17 cellular contexts compared by ENCODE assay signal in the genomic region with DNA sequence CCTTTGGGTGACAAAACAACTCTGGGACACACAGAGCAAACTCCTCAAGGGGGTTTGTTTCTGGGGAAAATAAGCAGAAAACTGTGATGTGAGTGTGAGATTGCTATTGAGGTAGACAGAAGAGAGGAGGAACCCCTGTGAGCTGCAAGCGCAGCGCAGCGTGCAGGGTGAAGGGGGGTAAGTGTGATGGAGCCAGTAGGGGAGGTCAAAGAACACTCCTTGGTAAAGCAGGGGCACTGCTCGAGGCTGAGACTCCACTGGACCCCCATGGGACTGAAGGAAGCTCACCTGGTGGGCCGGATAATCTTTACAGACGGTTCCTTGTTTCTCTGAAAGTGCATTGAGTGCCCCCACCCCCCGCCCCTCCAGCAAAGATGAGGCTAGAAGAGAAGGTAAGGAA. TPM values are rescaled to one million over a fixed set of nuclear protein-coding genes. Genes with fewer than 3 reads are reported as not detected.
DNase-seq lines count a peak whose midpoint lies in the region; TF ChIP-seq lines count a peak whose summit lies in the region.
"Had no signal": no experiment of that assay in that cellular context is flagged by ENCODE, and none has a peak within 500 bp of the region (broad histone marks: within the 10 kb centered on the region; RNA-seq: fewer than 3 reads in every experiment).

No MANE protein-coding gene starts in this region.

- peaks cover 10% of the 10 kb centered on the region for H3K79me1 ChIP-seq in mesenchymal stem cell (replicated peaks; ENCODE audit: low read length, poor library complexity, severe bottlenecking)

- peaks cover 3% of the 10 kb centered on the region; the same call in 1 of the 2 replicates for H3K36me3 ChIP-seq in Loucy (ENCODE audit: insufficient read depth, low read length)
- H3K36me3 ChIP-seq in brain microvascular endothelial cell (replicated peaks), result peaks cover 10% of the 10 kb centered on the region
- peaks cover 5 to 30% of the 10 kb centered on the region in 2 experiments for H3K36me3 ChIP-seq in mesenchymal stem cell (ENCODE audit: control insufficient read depth in 1 of 2, insufficient read depth in 2 of 2, low read depth in 1 of 2, low read length in 2 of 2)
- peaks cover 0 to 8% (median 0%) of the 10 kb centered on the region in 3 donors for H3K36me3 ChIP-seq in tibial artery
- H3K36me3 ChIP-seq in A673 (ENCODE audit: insufficient read depth, low read length, poor library complexity, severe bottlenecking), result no peaks in the 10 kb centered on the region

- CTCF ChIA-PET in A673 (lab: Charles Lee), result no interaction called here

- peak overlapping the region; percentile 6 for H2BK120ac ChIP-seq in mesenchymal stem cell (ENCODE audit: low read depth, low read length)

- peak overlapping the region; percentile 84 for H3K4me2 ChIP-seq in Loucy (ENCODE audit: low read depth, low read length, poor library complexity, severe bottlenecking)
- no peak overlapping the region for H3K4me2 ChIP-seq in mesenchymal stem cell (ENCODE audit: low read length, poor library complexity, severe bottlenecking)

- H4K20me1 ChIP-seq in Loucy (ENCODE audit: insufficient read depth, low read length, poor library complexity, severe bottlenecking), result no peaks in the 10 kb centered on the region

- H3K9ac ChIP-seq in Loucy (ENCODE audit: low read depth, low read length, poor library complexity, severe bottlenecking) (peak overlapping the region; percentile 82), mesenchymal stem cell (ENCODE audit: low read length) (no peak overlapping the region)

- H2AFZ ChIP-seq in Loucy (ENCODE audit: low read length), result no peak overlapping the region
- H2AFZ ChIP-seq in mesenchymal stem cell (ENCODE audit: low read depth, low read length), result no peak overlapping the region

- in situ Hi-C loops in brain microvascular endothelial cell (cut with HindIII; ENCODE audit: low pct_ligation_motif_present, low sequenced_read_pairs), result no loop called here

- no peak for DNase-seq in brain microvascular endothelial cell
- no peak for DNase-seq in mesenchymal stem cell
- DNase-seq in tibial artery, result no peak
- no peak for DNase-seq in A673 (ENCODE audit: low spot score)
- no peak for DNase-seq in T-helper 9 cell
- no peak for DNase-seq in HuH-7 (ENCODE audit: low spot score)
- DNase-seq: activated CD4-positive, alpha-beta T cell treated with anti-CD3 and anti-CD28 coated beads, Interleukin-2, amount 10 ng/mL, durations not matched to agents 7 days and 5 days; activated gamma-delta T cell treated with Interleukin-2 at 50 U/mL for 16 hours; Caco-2; effector CD8-positive, alpha-beta T cell; esophagus squamous epithelium; immature natural killer cell; small intestine; stimulated activated CD4-positive, alpha-beta T cell treated with anti-CD3 and anti-CD28 coated beads, Interleukin-4, amount 100 ng/mL, for 1 hour had no signal

- intact Hi-C loops in tibial artery (cut with DNase I; ENCODE audit: low total_unique reads) (no loop called here), A673 (cut with micrococcal nuclease; ENCODE audit: unreplicated experiment) (no loop called here)

- no TSS peak for BruUV-seq in A673 (replicated peaks; lab: Mats Ljungman, UMichigan)

- H2BK15ac ChIP-seq in mesenchymal stem cell (ENCODE audit: low read depth, poor library complexity, severe bottlenecking), result peak overlapping the region; percentile 53

- no peak overlapping the region for H2BK5ac ChIP-seq in mesenchymal stem cell (ENCODE audit: low read depth, low read length, poor library complexity, severe bottlenecking)

- TF ChIP-seq CTCF in Loucy (conservative IDR thresholded peaks at IDR 0.05; ENCODE audit: low read length) (no peak), brain microvascular endothelial cell (IDR thresholded peaks at IDR 0.05; ENCODE audit: low read depth, low read length, missing control alignments) (no peak), tibial artery (IDR thresholded peaks at IDR 0.05) (no peak), A673 (conservative IDR thresholded peaks at IDR 0.05; ENCODE audit: low read depth, low read length) (no peak)

- H3K4ac ChIP-seq in mesenchymal stem cell (ENCODE audit: low read depth in 1 of 2, low read length in 2 of 2), result peak overlapping the region in 1 of 2 experiments; percentile 28

- H3K9me2 ChIP-seq in Loucy (replicated peaks; ENCODE audit: low read depth, low read length), result no peaks in the 10 kb centered on the region

- peaks cover 71% of the 10 kb centered on the region for H3K79me2 ChIP-seq in Loucy (ENCODE audit: insufficient read depth, low read length)

- H4K91ac ChIP-seq in mesenchymal stem cell (ENCODE audit: low read length), result peak overlapping the region; percentile 21

- no peak overlapping the region for H3K14ac ChIP-seq in mesenchymal stem cell (ENCODE audit: low read length in 2 of 2)

- no peaks in the 10 kb centered on the region for H3K27me3 ChIP-seq in Loucy (ENCODE audit: insufficient read depth, low read length, poor library complexity, severe bottlenecking)
- H3K27me3 ChIP-seq in brain microvascular endothelial cell (replicated peaks), result no peaks in the 10 kb centered on the region
- H3K27me3 ChIP-seq in mesenchymal stem cell (ENCODE audit: control insufficient read depth in 1 of 2, insufficient read depth in 1 of 2, low read length in 2 of 2), result no peaks in the 10 kb centered on the region
- H3K27me3 ChIP-seq in tibial artery, result no peaks in the 10 kb centered on the region
- no peaks in the 10 kb centered on the region for H3K27me3 ChIP-seq in A673 (replicated peaks; ENCODE audit: insufficient read depth, low read depth, low read length, poor library complexity)
- H3K27me3 ChIP-seq: esophagus squamous epithelium had no signal

- 99% methylated on average over 6 of the region's 7 CpGs for WGBS in mesenchymal stem cell

- H3K4me1 ChIP-seq in Loucy (ENCODE audit: insufficient read depth, low read length, poor library complexity, severe bottlenecking), result peaks cover 96% of the 10 kb centered on the region
- peaks cover 51% of the 10 kb centered on the region for H3K4me1 ChIP-seq in mesenchymal stem cell (ENCODE audit: control insufficient read depth, insufficient read depth, low read depth, low read length)
- peaks cover 5 to 99% (median 75%) of the 10 kb centered on the region in 4 donors for H3K4me1 ChIP-seq in tibial artery
- peaks cover 39% of the 10 kb centered on the region for H3K4me1 ChIP-seq in A673 (ENCODE audit: insufficient read depth, low read length, poor library complexity, severe bottlenecking)

- H3K9me3 ChIP-seq in Loucy (ENCODE audit: insufficient read depth, low read depth, low read length) (no peaks in the 10 kb centered on the region), mesenchymal stem cell (ENCODE audit: control insufficient read depth, low read length) (no peaks in the 10 kb centered on the region), tibial artery (no peaks in the 10 kb centered on the region), A673 (ENCODE audit: low read depth, low read length, poor library complexity, severe bottlenecking) (no peaks in the 10 kb centered on the region)
- H3K9me3 ChIP-seq: Caco-2, esophagus squamous epithelium had no signal

- peak overlapping the region; percentile 74 for H4K8ac ChIP-seq in mesenchymal stem cell (ENCODE audit: low read length)

- peak overlapping the region; percentile 37 to 77 for H3K18ac ChIP-seq in mesenchymal stem cell (ENCODE audit: low read depth in 1 of 2, low read length in 2 of 2)

- no peak overlapping the region for H3K4me3 ChIP-seq in Loucy (ENCODE audit: low read length, poor library complexity, severe bottlenecking)
- H3K4me3 ChIP-seq in brain microvascular endothelial cell (ENCODE audit: low read depth, low read length), result no peak overlapping the region
- no peak overlapping the region for H3K4me3 ChIP-seq in mesenchymal stem cell (ENCODE audit: insufficient read depth in 1 of 2, low read depth in 1 of 2, low read length in 2 of 2)
- H3K4me3 ChIP-seq in tibial artery, result no peak overlapping the region
- H3K4me3 ChIP-seq in A673 (ENCODE audit: low read depth, low read length, poor library complexity, severe bottlenecking), result no peak overlapping the region
- H3K4me3 ChIP-seq: esophagus squamous epithelium had no signal

- H2AK5ac ChIP-seq in mesenchymal stem cell (ENCODE audit: low read length, severe bottlenecking), result no peak overlapping the region

- H3K27ac ChIP-seq in brain microvascular endothelial cell (peak overlapping the region; percentile 80), mesenchymal stem cell (ENCODE audit: low read length, poor library complexity, severe bottlenecking) (no peak overlapping the region), tibial artery (peak overlapping the region; percentile 90 to 92), A673 (ENCODE audit: low read depth, low read length, poor library complexity, severe bottlenecking) (no peak overlapping the region)

- H2BK12ac ChIP-seq in mesenchymal stem cell (ENCODE audit: low read length in 2 of 2), result peak overlapping the region; percentile 3 to 70

- H3F3A ChIP-seq in Loucy (ENCODE audit: low read depth), result 0 out of 2 replicates have a peak, but pooled peaks cover 8% of the 10 kb centered on the region

- no peak overlapping the region for H3K23ac ChIP-seq in mesenchymal stem cell (ENCODE audit: low read length in 2 of 2)

- POLR2A ChIA-PET in A673 (lab: Charles Lee; ENCODE audit: low non-redundant PET), result no interaction called here

RNA-seq across cellular contexts. Expression of gene INAFM2, which starts 7.5 kb away (rescaled TPM):
- 75.5 TPM for polyA plus RNA-seq in mesenchymal stem cell (2013, experiment 1 of 2)
- polyA plus RNA-seq in mesenchymal stem cell (2013, experiment 2 of 2), result 80.9 TPM
- 14.5 and 15.6 TPM in 2 replicates for total RNA-seq in A673 (2021)

RNA-seq across cellular contexts. Expression of gene CCDC9B, which starts 9.7 kb away (rescaled TPM):
- 34.5 TPM for polyA plus RNA-seq in mesenchymal stem cell (2013, experiment 1 of 2)
- polyA plus RNA-seq in mesenchymal stem cell (2013, experiment 2 of 2), result 31.6 TPM
- total RNA-seq in A673 (2021), result 8.6 and 8.9 TPM in 2 replicates

RNA-seq across cellular contexts. Expression of gene PHGR1, which starts 19.8 kb away (rescaled TPM):
- not detected for polyA plus RNA-seq in mesenchymal stem cell (2013, experiment 1 of 2)
- polyA plus RNA-seq in mesenchymal stem cell (2013, experiment 2 of 2), result not detected
- not detected in 2 replicates for total RNA-seq in A673 (2021)
- total RNA-seq: activated CD4-positive, alpha-beta T cell treated with anti-CD3 and anti-CD28 coated beads, Interleukin-2, amount 10 ng/mL, durations not matched to agents 7 days and 5 days; Daoy; esophagus squamous epithelium; T-helper 1 cell treated with Interleukin-12 subunit alpha and Interleukin-12 subunit beta and Interleukin-4 antibody, amounts not matched to agents 30 ng/mL and 1 ng/mL, for 36 hours had no signal
- polyA plus RNA-seq: immature natural killer cell had no signal

RNA-seq across cellular contexts. Expression of gene PLCB2, which starts 23.3 kb away (rescaled TPM):
- polyA plus RNA-seq in mesenchymal stem cell (2013, experiment 1 of 2), result 14.0 TPM
- 13.9 TPM for polyA plus RNA-seq in mesenchymal stem cell (2013, experiment 2 of 2)
- 5.6 and 6.6 TPM in 2 replicates for total RNA-seq in A673 (2021)

RNA-seq across cellular contexts. Expression of gene DISP2, which starts 27.0 kb away (rescaled TPM):
- 0.44 TPM for polyA plus RNA-seq in mesenchymal stem cell (2013, experiment 1 of 2)
- polyA plus RNA-seq in mesenchymal stem cell (2013, experiment 2 of 2), result 0.49 TPM
- total RNA-seq in A673 (2021), result 0.62 and 1.3 TPM in 2 replicates

Comparison
In these comparisons a context has a peak if more than half of its experiments do, and no peak if none do; other contexts are left out.
1. H3K27ac ChIP-seq: peak in brain microvascular endothelial cell (single experiment) and tibial artery (2 of 2); none in mesenchymal stem cell (single experiment) and A673 (single experiment).